Comparison of ENCODE assay signal across 13 cellular contexts in the genomic region with DNA sequence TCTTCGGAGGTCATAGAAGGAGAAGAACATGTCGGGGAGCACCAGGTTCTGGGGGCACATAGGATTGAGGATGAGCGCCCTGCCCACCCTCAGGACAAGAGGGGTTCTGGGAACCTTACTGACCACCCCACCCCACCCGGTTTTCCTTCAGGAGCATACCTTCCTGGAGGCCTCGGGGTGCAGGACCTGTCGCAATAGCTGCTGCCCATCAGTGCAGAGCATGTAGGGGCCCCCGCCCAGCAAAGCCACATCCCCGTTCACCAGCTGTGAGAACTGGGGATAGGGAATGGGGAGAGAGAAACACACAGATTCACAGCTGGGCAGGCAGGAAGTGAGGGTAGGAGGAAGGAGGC. TPM values are rescaled to one million over a fixed set of nuclear protein-coding genes. Genes with fewer than 3 reads are reported as not detected.
DNase-seq lines count a peak whose midpoint lies in the region; ATAC-seq and TF ChIP-seq lines count a peak whose summit lies in the region.
"Had no signal": no experiment of that assay in that cellular context is flagged by ENCODE, and none has a peak within 500 bp of the region (broad histone marks: within the 10 kb centered on the region; RNA-seq: fewer than 3 reads in every experiment).

No MANE protein-coding gene starts in this region.

- no peaks in the 10 kb centered on the region for H3K9me3 ChIP-seq in endocrine pancreas (ENCODE audit: control insufficient read depth, low read length)
- H3K9me3 ChIP-seq in MM.1S (replicated peaks; ENCODE audit: insufficient read depth, low read length) = no peaks in the 10 kb centered on the region

- H3K27ac ChIP-seq in MM.1S (ENCODE audit: low read length) = no peak overlapping the region

- no peaks in the 10 kb centered on the region for H3K79me2 ChIP-seq in MM.1S (ENCODE audit: low read length)

- H3K36me3 ChIP-seq in endocrine pancreas (ENCODE audit: control insufficient read depth, insufficient read depth, low read length) (no peaks in the 10 kb centered on the region), MM.1S (replicated peaks; ENCODE audit: insufficient read depth, low read length) (no peaks in the 10 kb centered on the region)

- H3K36me3 Mint-ChIP-seq in naive thymus-derived CD8-positive, alpha-beta T cell = peaks cover 0 to 6% (median 0%) of the 10 kb centered on the region in 3 donors
- H3K36me3 Mint-ChIP-seq: naive B cell had no signal

- peak overlapping the region in 8 of 10 donors; percentile 13 to 91 (median 46) for H3K27ac Mint-ChIP-seq in naive thymus-derived CD8-positive, alpha-beta T cell

- no peaks in the 10 kb centered on the region for H3K27me3 ChIP-seq in endocrine pancreas (ENCODE audit: control insufficient read depth, insufficient read depth, low read length)
- H3K27me3 ChIP-seq in MM.1S (replicated peaks; ENCODE audit: insufficient read depth, low read length) = no peaks in the 10 kb centered on the region

- TF ChIP-seq CTCF in AG10803 (conservative IDR thresholded peaks at IDR 0.05; ENCODE audit: low read length) (no peak), MM.1S (IDR thresholded peaks at IDR 0.05; ENCODE audit: low read length) (no peak)

- peak overlapping the region in 1 of 10 donors; percentile 47 for H3K4me3 Mint-ChIP-seq in naive thymus-derived CD8-positive, alpha-beta T cell
- H3K4me3 Mint-ChIP-seq: activated CD4-positive, alpha-beta memory T cell treated with anti-CD3 and anti-CD28 coated beads, Interleukin-2, amount 10 ng/mL, durations not matched to agents 7 days and 5 days had no signal

- H3K4me3 ChIP-seq in AG10803 (ENCODE audit: low read length) = no peak overlapping the region
- no peak overlapping the region for H3K4me3 ChIP-seq in Jurkat, Clone E6-1 (ENCODE audit: low read length)
- H3K4me3 ChIP-seq in endocrine pancreas (ENCODE audit: control insufficient read depth, insufficient read depth, low read length) = no peak overlapping the region
- no peak overlapping the region for H3K4me3 ChIP-seq in MM.1S (ENCODE audit: low read length)

- ATAC-seq in naive thymus-derived CD8-positive, alpha-beta T cell = no peak
- no peak for ATAC-seq in GM21528 (IDR thresholded peaks at IDR 0.05; ENCODE audit: low FRiP score, unreplicated experiment)

- H3K4me1 ChIP-seq in endocrine pancreas (ENCODE audit: control insufficient read depth, insufficient read depth, low read length) = no peaks in the 10 kb centered on the region
- peaks cover 12% of the 10 kb centered on the region for H3K4me1 ChIP-seq in MM.1S (ENCODE audit: low read length)

- H3K4me2 ChIP-seq in MM.1S (ENCODE audit: low read depth, low read length) = no peak overlapping the region

- DNase-seq in AG10803 (ENCODE audit: low read depth) = peak; percentile 15
- DNase-seq in Jurkat, Clone E6-1 (ENCODE audit: low read depth, low spot score) = peak; percentile 37
- no peak for DNase-seq in naive thymus-derived CD8-positive, alpha-beta T cell
- no peak for DNase-seq in stimulated activated CD4-positive, alpha-beta T cell treated with anti-CD3 and anti-CD28 coated beads, Interleukin-4, amount 100 ng/mL, for 4 hours
- no peak for DNase-seq in MM.1S
- no peak for DNase-seq in middle frontal gyrus (ENCODE audit: extremely low spot score, low spot score)
- DNase-seq: activated CD4-positive, alpha-beta memory T cell treated with anti-CD3 and anti-CD28 coated beads, Interleukin-2, amount 10 ng/mL, durations not matched to agents 7 days and 5 days; activated naive CD4-positive, alpha-beta T cell; EL; naive B cell; T-helper 2 cell had no signal

- peak overlapping the region; percentile 39 for H3K9ac ChIP-seq in endocrine pancreas (ENCODE audit: control insufficient read depth, insufficient read depth, low read length)
- H3K9ac ChIP-seq in MM.1S (ENCODE audit: low read length) = no peak overlapping the region

- POLR2A ChIA-PET in naive thymus-derived CD8-positive, alpha-beta T cell (lab: Charles Lee) = interaction anchor here (1.1 kb wide), 1 partner anchor 17 kb away, joined by 3 read pairs; no protein-coding TSS in a partner anchor

- no peaks in the 10 kb centered on the region for H4K20me1 ChIP-seq in MM.1S (ENCODE audit: insufficient read depth, low read length)

- no peaks in the 10 kb centered on the region for H3K27me3 Mint-ChIP-seq in naive thymus-derived CD8-positive, alpha-beta T cell
- H3K27me3 Mint-ChIP-seq: naive B cell had no signal

- peaks cover 9% of the 10 kb centered on the region for H3F3A ChIP-seq in MM.1S (ENCODE audit: insufficient read depth, low read length)

- H3K9me3 Mint-ChIP-seq in naive thymus-derived CD8-positive, alpha-beta T cell = peaks cover 0 to 2% (median 0%) of the 10 kb centered on the region in 9 donors
- H3K9me3 Mint-ChIP-seq: activated CD4-positive, alpha-beta memory T cell treated with anti-CD3 and anti-CD28 coated beads, Interleukin-2, amount 10 ng/mL, durations not matched to agents 7 days and 5 days; naive B cell had no signal

- no peaks in the 10 kb centered on the region for H3K9me2 ChIP-seq in MM.1S (replicated peaks; ENCODE audit: insufficient read depth, low read length)

- H2AFZ ChIP-seq in MM.1S (ENCODE audit: low read length) = no peak overlapping the region

- peaks cover 22 to 42% (median 37%) of the 10 kb centered on the region in 4 donors for H3K4me1 Mint-ChIP-seq in naive thymus-derived CD8-positive, alpha-beta T cell

RNA-seq across cellular contexts. Expression of a gene that starts 2.1 kb away (rescaled TPM):
- polyA plus RNA-seq in Jurkat, Clone E6-1 (2012; ENCODE audit: insufficient read depth, insufficient read length) = not detected
- under 1 TPM; 0.22 to 0.36 TPM for total RNA-seq in naive thymus-derived CD8-positive, alpha-beta T cell
- polyA plus RNA-seq in naive thymus-derived CD8-positive, alpha-beta T cell = under 1 TPM in 1 of 3 donors, not detected in 2; 0.64 TPM
- total RNA-seq: activated CD4-positive, alpha-beta memory T cell treated with anti-CD3 and anti-CD28 coated beads, Interleukin-2, amount 10 ng/mL, durations not matched to agents 7 days and 5 days had no signal

RNA-seq across cellular contexts. Expression of a gene that starts 11.4 kb away (rescaled TPM):
- polyA plus RNA-seq in Jurkat, Clone E6-1 (2012; ENCODE audit: insufficient read depth, insufficient read length) = 6.6 TPM
- total RNA-seq in naive thymus-derived CD8-positive, alpha-beta T cell = 1 to 10 TPM; 6.3 to 8.0 TPM
- 1 to 10 TPM; 2.4 to 9.6 (median 4.6) TPM for polyA plus RNA-seq in naive thymus-derived CD8-positive, alpha-beta T cell

RNA-seq across cellular contexts. Expression of a gene that starts 30.5 kb away (rescaled TPM):
- polyA plus RNA-seq in Jurkat, Clone E6-1 (2012; ENCODE audit: insufficient read depth, insufficient read length) = 31.2 TPM
- 100 to 1,000 TPM; 211 to 228 TPM for total RNA-seq in naive thymus-derived CD8-positive, alpha-beta T cell
- polyA plus RNA-seq in naive thymus-derived CD8-positive, alpha-beta T cell = 10 to 100 TPM; 14.3 to 20.2 (median 19.2) TPM

Comparison
In these comparisons a context has a peak if more than half of its experiments do, and no peak if none do; other contexts are left out.
1. DNase-seq: peak in AG10803 (single experiment) and Jurkat, Clone E6-1 (single experiment); none in naive thymus-derived CD8-positive, alpha-beta T cell (0 of 10), stimulated activated CD4-positive, alpha-beta T cell treated with anti-CD3 and anti-CD28 coated beads, Interleukin-4, amount 100 ng/mL, for 4 hours (0 of 2), MM.1S (single experiment) and middle frontal gyrus (single experiment).